In the genomic region with DNA sequence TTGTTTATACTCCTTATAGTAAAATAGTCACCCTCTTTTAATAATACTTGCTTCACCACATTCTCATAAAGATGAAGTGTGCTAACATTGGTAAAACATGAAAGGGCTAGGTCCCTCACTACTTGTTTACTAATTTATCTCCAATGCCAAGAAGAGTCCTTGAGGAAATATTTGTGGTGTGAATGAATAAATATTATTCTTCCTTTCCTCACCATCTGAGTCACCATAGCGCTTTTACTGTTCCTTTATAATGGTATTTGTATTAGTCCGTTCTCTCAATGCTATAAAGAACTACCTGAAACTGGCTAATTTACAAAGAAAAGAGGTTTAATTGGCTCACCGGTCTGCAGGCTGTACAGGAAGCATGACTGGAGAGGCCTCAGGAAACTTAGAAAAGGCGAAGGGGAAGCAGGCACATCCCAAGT, we compare ENCODE assay signal across 25 cellular contexts.
DNase-seq lines count a peak whose midpoint lies in the region; ATAC-seq, FAIRE-seq and TF ChIP-seq lines count a peak whose summit lies in the region.
"Had no signal": no experiment of that assay in that cellular context is flagged by ENCODE, and none has a peak within 500 bp of the region (broad histone marks: within the 10 kb centered on the region; RNA-seq: fewer than 3 reads in every experiment).

No MANE protein-coding gene starts in this region.

- H3K4me3 ChIP-seq in bronchial epithelial cell (ENCODE audit: low read depth, low read length), result no peak overlapping the region
- H3K4me3 ChIP-seq: ascending aorta, spleen, thoracic aorta had no signal

- TF ChIP-seq CTCF in bronchial epithelial cell (IDR thresholded peaks at IDR 0.05; ENCODE audit: insufficient read depth, low read length, severe bottlenecking), result no peak

- DNase-seq in DMS79 (lab: John Stamatoyannopoulos, UW) (peak; percentile 7), NCI-H2029 (lab: John Stamatoyannopoulos, UW) (peak; percentile 70), bronchial epithelial cell (ENCODE audit: low read depth) (peak; percentile 88), pulmonary artery endothelial cell (ENCODE audit: low read depth, low spot score) (peak; percentile 55), NCI-H1694 (lab: John Stamatoyannopoulos, UW) (no peak), GM19238 (ENCODE audit: insufficient read length, low spot score) (no peak)
- DNase-seq: activated CD4-positive, alpha-beta T cell treated with anti-CD3 and anti-CD28 coated beads, Interleukin-2, amount 10 ng/mL, durations not matched to agents 7 days and 5 days; activated CD8-positive, alpha-beta memory T cell treated with anti-CD3 and anti-CD28 coated beads, Interleukin-2, amount 10 ng/mL, durations not matched to agents 7 days and 5 days; activated naive CD4-positive, alpha-beta T cell treated with anti-CD3 and anti-CD28 coated beads, Interleukin-2, amount 50 U/mL, for 16 hours; effector CD8-positive, alpha-beta T cell; NCI-H1930; NCI-H446; nucleus accumbens; retina; spleen; stimulated activated CD4-positive, alpha-beta T cell treated with anti-CD3 and anti-CD28 coated beads, Interleukin-4, amount 100 ng/mL, for 1 hour; stimulated activated naive CD4-positive, alpha-beta T cell; T-helper 17 cell; WERI-Rb-1 had no signal

- H3K27me3 ChIP-seq in bronchial epithelial cell (ENCODE audit: control insufficient read depth, insufficient read depth, low read length), result no peaks in the 10 kb centered on the region
- H3K27me3 ChIP-seq: ascending aorta, spleen had no signal

- FAIRE-seq in bronchial epithelial cell (lab: Jason Lieb, UNC), result no peak
- FAIRE-seq: H54, keratinocyte, RCC 7860 had no signal

- no peak for ATAC-seq in GM21360 (IDR thresholded peaks at IDR 0.05; ENCODE audit: unreplicated experiment)
- ATAC-seq: activated CD8-positive, alpha-beta memory T cell treated with anti-CD3 and anti-CD28 coated beads, Interleukin-2, amount 10 ng/mL, durations not matched to agents 7 days and 5 days; T-helper 17 cell had no signal

- H3K36me3 ChIP-seq in bronchial epithelial cell (ENCODE audit: control insufficient read depth, insufficient read depth, low read length), result no peaks in the 10 kb centered on the region
- H3K36me3 ChIP-seq: ascending aorta, spleen, thoracic aorta, WERI-Rb-1 had no signal

Comparison
In these comparisons a context has a peak if more than half of its experiments do, and no peak if none do; other contexts are left out.
1. DNase-seq: peak in DMS79 (single experiment), NCI-H2029 (single experiment), bronchial epithelial cell (single experiment) and pulmonary artery endothelial cell (single experiment); none in NCI-H1694 (single experiment) and GM19238 (single experiment).